ENCODE assay signal across 8 cellular contexts in the genomic region with DNA sequence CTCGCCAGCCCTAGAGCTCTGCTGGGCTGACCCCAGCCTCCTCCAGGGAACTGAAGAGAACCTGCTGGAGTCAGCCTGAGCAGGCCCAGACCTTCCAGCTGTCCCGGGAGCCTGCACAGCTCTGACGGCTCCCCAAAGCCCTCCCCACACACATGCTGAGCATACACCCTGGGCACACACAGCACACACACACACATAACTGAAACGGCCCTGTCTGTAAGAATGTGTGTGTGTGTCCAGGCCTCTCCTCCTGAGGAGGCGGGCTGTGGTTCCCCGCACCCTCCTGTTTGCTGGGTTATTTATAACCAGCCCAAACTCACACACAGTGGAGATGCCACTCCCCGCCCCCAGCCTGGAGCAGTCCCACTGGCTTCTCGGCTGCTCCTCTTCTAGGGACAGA. TPM values are rescaled to one million over a fixed set of nuclear protein-coding genes. Genes with fewer than 3 reads are reported as not detected.
A peak's percentile ranks its signal among the peaks of the same experiment; 100 is the strongest.
DNase-seq lines count a peak whose midpoint lies in the region; ATAC-seq and TF ChIP-seq lines count a peak whose summit lies in the region.

No MANE protein-coding gene starts in this region.

- no peak overlapping the region for H3K4me3 ChIP-seq in skeletal muscle cell (ENCODE audit: low read depth, low read length)

- peaks cover 32 to 37% of the 10 kb centered on the region in 2 experiments for H3K4me1 Mint-ChIP-seq in H9
- peaks cover 13% of the 10 kb centered on the region for H3K4me1 Mint-ChIP-seq in stimulated activated naive CD8-positive, alpha-beta T cell treated with anti-CD3 and anti-CD28 coated beads, Interleukin-15, amount 100 ng/mL, for 72 hours

- no peaks in the 10 kb centered on the region for H3K9me3 ChIP-seq in H9 (ENCODE audit: control insufficient read depth, low read depth, low read length)

- H3T11ph ChIP-seq in H9 (ENCODE audit: low read length): no peak overlapping the region

- no peak overlapping the region for H4K5ac ChIP-seq in H9 (ENCODE audit: insufficient read length, low read depth, low read length)

- H3K56ac ChIP-seq in H9 (ENCODE audit: insufficient read length, low read depth, low read length): no peak overlapping the region

- H3K14ac ChIP-seq in H9 (ENCODE audit: insufficient read depth, low read length): peak overlapping the region; percentile 9; the same call in 1 of the 2 replicates

- H3K23me2 ChIP-seq in H9 (ENCODE audit: insufficient read length, low read depth, low read length, poor library complexity, severe bottlenecking): no peaks in the 10 kb centered on the region

- H3K18ac ChIP-seq in H9 (ENCODE audit: insufficient read length, low read depth, low read length): no peak overlapping the region

- TF ChIP-seq CTCF in H9 (conservative IDR thresholded peaks at IDR 0.05): no peak

- H4K20me1 ChIP-seq in H9 (ENCODE audit: control insufficient read depth, insufficient read depth, insufficient read length): no peaks in the 10 kb centered on the region

- H3K4me2 ChIP-seq in H9 (ENCODE audit: insufficient read depth, insufficient read length, low read length): no peak overlapping the region

- H3K9me3 Mint-ChIP-seq in H9: no peaks in the 10 kb centered on the region
- H3K9me3 Mint-ChIP-seq in stimulated activated naive CD8-positive, alpha-beta T cell treated with anti-CD3 and anti-CD28 coated beads, Interleukin-15, amount 100 ng/mL, for 72 hours: no peaks in the 10 kb centered on the region

- H4K8ac ChIP-seq in H9 (replicated peaks; ENCODE audit: insufficient read length, low read depth, low read length): no peak overlapping the region

- H3K27ac ChIP-seq in H9 (ENCODE audit: insufficient read length, low read depth, low read length) (no peak overlapping the region), angular gyrus (ENCODE audit: low read depth, low read length) (peak overlapping the region; percentile 84)

- no peak for ATAC-seq in stimulated activated naive CD8-positive, alpha-beta T cell treated with anti-CD3 and anti-CD28 coated beads, Interleukin-15, amount 100 ng/mL, for 72 hours
- no peak for ATAC-seq in GM18511 (IDR thresholded peaks at IDR 0.05; ENCODE audit: unreplicated experiment)

- no peak overlapping the region; a peak in 1 of 5 replicates for H3K4me3 Mint-ChIP-seq in H9
- no peak overlapping the region for H3K4me3 Mint-ChIP-seq in stimulated activated naive CD8-positive, alpha-beta T cell treated with anti-CD3 and anti-CD28 coated beads, Interleukin-15, amount 100 ng/mL, for 72 hours

- H3K79me1 ChIP-seq in H9 (ENCODE audit: insufficient read depth, low read depth, low read length, poor library complexity, severe bottlenecking): no peaks in the 10 kb centered on the region

- no peak overlapping the region for H2BK120ac ChIP-seq in H9 (ENCODE audit: low read depth, low read length, poor library complexity, severe bottlenecking)

- no peak overlapping the region for H2AFZ ChIP-seq in H9 (ENCODE audit: low read length)

- no peak overlapping the region for H4K91ac ChIP-seq in H9 (ENCODE audit: insufficient read length, low read depth, low read length)

- no peaks in the 10 kb centered on the region for H3K79me2 ChIP-seq in H9 (ENCODE audit: insufficient read depth, low read length)

- H3K9ac ChIP-seq in H9 (ENCODE audit: extremely low read depth, insufficient read length, low read length): no peak overlapping the region

- H3K36me3 Mint-ChIP-seq in H9 (ENCODE audit: insufficient read depth in 1 of 3, low read depth in 3 of 3): no peaks in the 10 kb centered on the region

- H3K4me1 ChIP-seq in H9 (ENCODE audit: insufficient read depth, low read length): peaks cover 5% of the 10 kb centered on the region; the same call in 1 of the 2 replicates

- no peak overlapping the region for H3K23ac ChIP-seq in H9 (ENCODE audit: insufficient read length, low read depth, low read length)

- peak overlapping the region; percentile 70 to 93 (median 93); a peak in 5 of 7 replicates for H3K27ac Mint-ChIP-seq in H9
- no peak overlapping the region for H3K27ac Mint-ChIP-seq in stimulated activated naive CD8-positive, alpha-beta T cell treated with anti-CD3 and anti-CD28 coated beads, Interleukin-15, amount 100 ng/mL, for 72 hours

- no peaks in the 10 kb centered on the region for H3K27me3 Mint-ChIP-seq in H9 (ENCODE audit: low read depth)
- peaks cover 60% of the 10 kb centered on the region for H3K27me3 Mint-ChIP-seq in stimulated activated naive CD8-positive, alpha-beta T cell treated with anti-CD3 and anti-CD28 coated beads, Interleukin-15, amount 100 ng/mL, for 72 hours

- H2BK12ac ChIP-seq in H9 (ENCODE audit: insufficient read length, low read depth, low read length): no peak overlapping the region

- no peak overlapping the region for H2AK5ac ChIP-seq in H9 (ENCODE audit: insufficient read length, low read length)

- H3K4ac ChIP-seq in H9 (ENCODE audit: low read depth, low read length): no peak overlapping the region

- DNase-seq in H9 (no peak), hepatic stellate cell (ENCODE audit: low spot score) (peak; percentile 94), skeletal muscle cell (ENCODE audit: low read depth) (peak; percentile 90), globus pallidus (ENCODE audit: low spot score) (no peak)
- no peak for DNase-seq in stimulated activated naive CD8-positive, alpha-beta T cell treated with anti-CD3 and anti-CD28 coated beads, Interleukin-15, amount 100 ng/mL, for 72 hours
- DNase-seq in activated effector memory CD4-positive, alpha-beta T cell treated with Interleukin-2 at 50 U/mL for 16 hours: no peak

- no CpG with 5 or more reads among the region's 8 CpGs for WGBS in H9 (ENCODE audit: extremely low coverage, insufficient read length, low lambda C conversion rate)

- H2BK20ac ChIP-seq in H9 (ENCODE audit: low read depth, low read length, poor library complexity, severe bottlenecking): no peak overlapping the region

- no peaks in the 10 kb centered on the region for H3K27me3 ChIP-seq in H9 (ENCODE audit: insufficient read depth, low read length)

- H2BK15ac ChIP-seq in H9 (ENCODE audit: low read depth, low read length): no peak overlapping the region

- H2BK5ac ChIP-seq in H9 (ENCODE audit: insufficient read length, low read length): no peak overlapping the region

RNA-seq across cellular contexts. Expression of gene SDC3, which starts 20.2 kb away (rescaled TPM):
- total RNA-seq in H9 (2021): 24.2 and 25.9 TPM in 2 replicates

Comparison
In these comparisons a context has a peak if more than half of its experiments do, and no peak if none do; other contexts are left out.
1. DNase-seq: peak in hepatic stellate cell (single experiment) and skeletal muscle cell (single experiment); none in H9 (single experiment), stimulated activated naive CD8-positive, alpha-beta T cell treated with anti-CD3 and anti-CD28 coated beads, Interleukin-15, amount 100 ng/mL, for 72 hours (0 of 2), activated effector memory CD4-positive, alpha-beta T cell treated with Interleukin-2 at 50 U/mL for 16 hours (single experiment) and globus pallidus (single experiment).
2. H3K27ac Mint-ChIP-seq: peak in H9 (3 of 3); none in stimulated activated naive CD8-positive, alpha-beta T cell treated with anti-CD3 and anti-CD28 coated beads, Interleukin-15, amount 100 ng/mL, for 72 hours (0 of 2).